Comparison of ENCODE assay signal across 31 cellular contexts in the genomic region with DNA sequence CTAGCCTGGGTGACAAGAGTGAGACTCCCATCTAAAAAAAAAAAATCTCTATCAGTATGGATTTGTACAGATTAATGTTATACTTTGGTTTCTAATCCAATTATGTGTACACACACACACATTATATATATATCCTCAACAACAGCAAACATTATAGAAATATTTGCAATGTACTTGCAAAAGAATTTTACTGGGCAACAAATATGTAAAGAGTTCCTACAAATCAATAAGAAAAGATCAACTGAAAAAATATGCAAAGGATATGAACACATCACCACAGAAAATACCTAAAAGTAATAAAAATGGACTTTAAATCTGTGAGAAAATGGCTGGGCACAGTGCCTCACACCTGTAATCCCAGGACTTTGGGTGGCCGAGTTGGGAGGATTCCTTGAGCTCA. TPM values are rescaled to one million over a fixed set of nuclear protein-coding genes. Genes with fewer than 3 reads are reported as not detected.
DNase-seq lines count a peak whose midpoint lies in the region; ATAC-seq, FAIRE-seq and TF ChIP-seq lines count a peak whose summit lies in the region.
"Had no signal": no experiment of that assay in that cellular context is flagged by ENCODE, and none has a peak within 500 bp of the region (broad histone marks: within the 10 kb centered on the region; RNA-seq: fewer than 3 reads in every experiment).

No MANE protein-coding gene starts in this region.

- H3K79me2 ChIP-seq in K562 (ENCODE audit: control insufficient read depth, insufficient read depth, low read length), result no peaks in the 10 kb centered on the region
- no peaks in the 10 kb centered on the region for H3K79me2 ChIP-seq in H1 (ENCODE audit: control insufficient read depth in 1 of 2, insufficient read depth in 2 of 2, low read length in 2 of 2)

- H3K18ac ChIP-seq in H1 (ENCODE audit: extremely low read depth, low read length), result no peak overlapping the region

- H2BK120ac ChIP-seq in H1 (replicated peaks; ENCODE audit: low read depth, low read length), result no peak overlapping the region

- no peak overlapping the region for H3K56ac ChIP-seq in H1 (replicated peaks; ENCODE audit: insufficient read length, low read depth, low read length)

- no peaks in the 10 kb centered on the region for H3K36me3 ChIP-seq in K562 (ENCODE audit: control insufficient read depth, insufficient read depth, low read length)
- H3K36me3 ChIP-seq in H1 (ENCODE audit: control insufficient read depth in 2 of 4, insufficient read depth in 4 of 4, low read length in 3 of 4), result no peaks in the 10 kb centered on the region
- H3K36me3 ChIP-seq: BE2C; BLaER1; BLaER1 treated with 17β-estradiol and CSF1 and Interleukin-3, amounts not matched to agents 10 nM and 100 nM had no signal

- H3K14ac ChIP-seq in H1 (ENCODE audit: insufficient read length), result no peak overlapping the region

- H3K4me1 ChIP-seq in K562 (replicated peaks in 1 of 2; ENCODE audit: control insufficient read depth in 2 of 2, insufficient read depth in 2 of 2, low read length in 2 of 2) (peaks cover 0 to under 1% of the 10 kb centered on the region in 2 experiments; a peak in 2 of 5 replicates), H1 (replicated peaks in 1 of 4; ENCODE audit: control insufficient read depth in 3 of 4, insufficient read depth in 4 of 4, low read length in 3 of 4) (no peaks in the 10 kb centered on the region)
- H3K4me1 ChIP-seq: A549, BE2C, Caco-2 had no signal

- DNase-seq in K562 (ENCODE audit: extremely low read depth in 1 of 4, low spot score in 3 of 4), result no peak
- DNase-seq in H1 (ENCODE audit: low read depth in 1 of 2, low spot score in 2 of 2), result no peak
- no peak for DNase-seq in NCI-H1930 (lab: John Stamatoyannopoulos, UW)
- DNase-seq in T1000 (lab: John Stamatoyannopoulos, UW), result no peak
- DNase-seq: 8988T; ACHN; AML-193; BE2C; C1 segment of cervical spinal cord; Caco-2; Calu3; CD4-positive, alpha-beta memory T cell; CD4-positive, alpha-beta T cell; CD4-positive, CD25-positive, alpha-beta regulatory T cell; CD8-positive, alpha-beta memory T cell; CD8-positive, alpha-beta T cell; COR-L47; DMS 273 treated with DMSO at 0.1 percent for 48 hours; DMS153; DMS53; DMS79; DMS79 treated with DMSO at 0.1 percent for 48 hours; DND-41; EL had no signal

- intact Hi-C loops in K562 (cut with micrococcal nuclease), result loop anchor here (10.0 kb wide), 1 partner anchor 379 kb away; the partner anchor contains the start of genes PIP5K1C and TJP3

- H2AFZ ChIP-seq in K562 (ENCODE audit: low read depth, low read length), result no peak overlapping the region
- H2AFZ ChIP-seq in H1 (ENCODE audit: low read length), result no peak overlapping the region

- H2BK20ac ChIP-seq in H1 (ENCODE audit: low read length), result no peak overlapping the region

- H3K4me2 ChIP-seq in K562 (ENCODE audit: insufficient read depth, low read length), result no peak overlapping the region
- no peak overlapping the region for H3K4me2 ChIP-seq in H1 (ENCODE audit: insufficient read depth in 1 of 2, low read depth in 2 of 2, low read length in 2 of 2)
- H3K4me2 ChIP-seq: A549; BLaER1; BLaER1 treated with 17β-estradiol and CSF1 and Interleukin-3, amounts not matched to agents 10 nM and 100 nM had no signal

- CTCF ChIA-PET in K562 (lab: Yijun Ruan, JAX; ENCODE audit: low intra/inter-chr PET ratio), result interaction anchor here (1.0 to 3.2 kb wide), 2 partner anchors 159 to 381 kb away, joined by 3 to 33 read pairs; no protein-coding TSS in a partner anchor
- CTCF ChIA-PET in H1 (lab: Charles Lee; ENCODE audit: partially characterized antibody), result interaction anchor here (0.7 to 6.3 kb wide), 18 partner anchors 12 to 192 kb away, joined by 3 to 45 read pairs (median 4); partner anchors contain the start of gene SMIM44

- POLR2A ChIA-PET in K562 (lab: Yijun Ruan, JAX) (no interaction called here), H1 (lab: Charles Lee; ENCODE audit: partially characterized antibody) (no interaction called here)

- H2BK12ac ChIP-seq in H1 (ENCODE audit: low read depth, low read length), result no peak overlapping the region

- H3K27ac ChIP-seq in K562 (ENCODE audit: extremely low read depth, low read depth, low read length) (no peak overlapping the region), H1 (ENCODE audit: low read depth, low read length) (no peak overlapping the region)
- H3K27ac ChIP-seq: 22Rv1; A549; BLaER1; BLaER1 treated with 17β-estradiol and CSF1 and Interleukin-3, amounts not matched to agents 10 nM and 100 nM; C4-2B had no signal

- H3K4me3 ChIP-seq in K562 (no peak overlapping the region), H1 (ENCODE audit: extremely low read depth in 1 of 4, insufficient read depth in 2 of 4, low read depth in 3 of 4, low read length in 4 of 4) (no peak overlapping the region)
- H3K4me3 ChIP-seq: A549; BLaER1; BLaER1 treated with 17β-estradiol and CSF1 and Interleukin-3, amounts not matched to agents 10 nM and 100 nM had no signal

- TF ChIP-seq EP300 in K562 (IDR thresholded peaks at IDR 0.05; ENCODE audit: low read length) (no peak), H1 (IDR thresholded peaks at IDR 0.05; ENCODE audit: borderline replicate concordance in 1 of 2, low read depth in 2 of 2, low read length in 2 of 2) (no peak)

- TF ChIP-seq CTCF in K562 (IDR thresholded peaks at IDR 0.05 in 2 of 3, conservative IDR thresholded peaks at IDR 0.05 in 1 of 3; ENCODE audit: insufficient read depth in 2 of 3, low read depth in 1 of 3, low read length in 3 of 3) (no peak), H1 (IDR thresholded peaks at IDR 0.05; ENCODE audit: control extremely low read depth in 1 of 3, insufficient read depth in 1 of 3, low read depth in 1 of 3, low read length in 3 of 3) (no peak)

- no peak for ATAC-seq in K562
- ATAC-seq: CD8-positive, alpha-beta T cell had no signal

- H3K27me3 ChIP-seq in K562 (ENCODE audit: control insufficient read depth in 2 of 2, insufficient read depth in 2 of 2, low read length in 2 of 2) (peaks cover 5 to 6% of the 10 kb centered on the region in 2 experiments; a peak in 3 of 5 replicates), H1 (replicated peaks in 1 of 4; ENCODE audit: control insufficient read depth in 3 of 4, extremely low read depth in 1 of 4, insufficient read depth in 3 of 4, low read length in 3 of 4) (no peaks in the 10 kb centered on the region; a peak in 1 of 7 replicates)
- H3K27me3 ChIP-seq: BLaER1 had no signal

- no peak overlapping the region for H2AK5ac ChIP-seq in H1 (ENCODE audit: low read depth, low read length)

- H4K5ac ChIP-seq in H1 (ENCODE audit: insufficient read length, low read depth, low read length), result no peak overlapping the region

- no peak for FAIRE-seq in K562 (lab: Jason Lieb, UNC)
- FAIRE-seq in H1 (lab: Jason Lieb, UNC), result no peak
- FAIRE-seq: A204.1, A549, D721Med had no signal

- no peak overlapping the region for H4K91ac ChIP-seq in H1 (replicated peaks; ENCODE audit: insufficient read length, low read length)

- in situ Hi-C loops in K562 (cut with MboI), result loop anchor here (5.0 to 10.0 kb wide), 2 partner anchors 147 to 379 kb away; partner anchors contain the start of genes PIP5K1C and TJP3

- peaks cover 11% of the 10 kb centered on the region; the same call in 1 of the 2 replicates for H3K23me2 ChIP-seq in H1 (ENCODE audit: low read depth, low read length)

- no TSS peak for BruUV-seq in K562 (replicated peaks; lab: Mats Ljungman, UMichigan)

- no peak overlapping the region for H2BK5ac ChIP-seq in H1 (ENCODE audit: low read depth, low read length)

- no peak overlapping the region for H3K4ac ChIP-seq in H1 (replicated peaks; ENCODE audit: insufficient read length, low read depth, low read length)

- no peaks in the 10 kb centered on the region for H3K79me1 ChIP-seq in H1 (ENCODE audit: low read depth, low read length)

- H3K9me1 ChIP-seq in K562 (ENCODE audit: control insufficient read depth, insufficient read depth, low read length), result no peaks in the 10 kb centered on the region

- H2BK15ac ChIP-seq in H1 (ENCODE audit: low read length), result no peak overlapping the region

- H3K9me3 ChIP-seq in K562 (replicated peaks; ENCODE audit: control insufficient read depth, insufficient read depth, low read depth, low read length), result no peaks in the 10 kb centered on the region; the same call in 1 of the 2 replicates
- H3K9me3 ChIP-seq in H1 (ENCODE audit: insufficient read depth in 2 of 2, low read depth in 1 of 2, low read length in 1 of 2), result no peaks in the 10 kb centered on the region
- H3K9me3 ChIP-seq: A549; BE2C; BLaER1; BLaER1 treated with 17β-estradiol and CSF1 and Interleukin-3, amounts not matched to agents 10 nM and 100 nM; Caco-2 had no signal

- TF ChIP-seq POLR2A in K562 (conservative IDR thresholded peaks at IDR 0.05) (no peak), H1 (IDR thresholded peaks at IDR 0.05; ENCODE audit: control extremely low read depth in 1 of 2, low read depth in 2 of 2, low read length in 2 of 2) (no peak)

- H3K9ac ChIP-seq in K562 (ENCODE audit: insufficient read depth in 1 of 2, low read depth in 2 of 2, low read length in 2 of 2), result no peak overlapping the region
- no peak overlapping the region for H3K9ac ChIP-seq in H1 (replicated peaks in 1 of 4; ENCODE audit: extremely low read depth in 1 of 4, low read depth in 3 of 4, low read length in 3 of 4)
- H3K9ac ChIP-seq: BLaER1; BLaER1 treated with 17β-estradiol and CSF1 and Interleukin-3, amounts not matched to agents 10 nM and 100 nM had no signal

- no peak overlapping the region for H3K23ac ChIP-seq in H1 (ENCODE audit: insufficient read length)

- H4K20me1 ChIP-seq in K562 (replicated peaks; ENCODE audit: control insufficient read depth, insufficient read depth, low read length) (peaks cover 5% of the 10 kb centered on the region; the same call in 1 of the 2 replicates), H1 (replicated peaks in 1 of 2; ENCODE audit: control insufficient read depth in 1 of 2, insufficient read depth in 2 of 2, low read length in 2 of 2) (peaks cover 0 to 8% of the 10 kb centered on the region in 2 experiments)
- H4K20me1 ChIP-seq: BLaER1; BLaER1 treated with 17β-estradiol and CSF1 and Interleukin-3, amounts not matched to agents 10 nM and 100 nM had no signal

- H4K8ac ChIP-seq in H1 (ENCODE audit: extremely low read depth, insufficient read depth, low read length), result no peak overlapping the region

- 29% methylated on average over 1 of the region's 1 CpG for WGBS in K562 (ENCODE audit: insufficient coverage, low coverage, missing lambda C conversion rate)
- WGBS in H1 (ENCODE audit: extremely low coverage in 1 of 2, insufficient coverage in 1 of 2, insufficient read length in 1 of 2, insufficient replicate concordance in 2 of 2, low coverage in 1 of 2, low lambda C conversion rate in 2 of 2, missing lambda C conversion rate in 1 of 2), 2 experiments, result 87% methylated on average over 1 of the region's 1 CpG; no CpG with 5 or more reads in 1 of the 2 experiments

- TF ChIP-seq RAD21 in K562 (CRISPR knock-in tag; conservative IDR thresholded peaks at IDR 0.05 in 1 of 2, IDR thresholded peaks at IDR 0.05 in 1 of 2) (no peak), H1 (IDR thresholded peaks at IDR 0.05 in 1 of 2, conservative IDR thresholded peaks at IDR 0.05 in 1 of 2; ENCODE audit: low read depth in 2 of 2, low read length in 2 of 2) (no peak)

RNA-seq across cellular contexts. Expression of gene NFIC, which starts 40.9 kb away (rescaled TPM):
- 66.4 and 156 TPM in 2 replicates for total RNA-seq in K562 (2011; cell fraction: chromatin; rRNA removed; ENCODE audit: low replicate concordance)
- total RNA-seq in K562 (2011; cell fraction: nucleolus; rRNA removed), result 56.2 and 56.5 TPM in 2 replicates
- total RNA-seq in K562 (2011; cell fraction: nucleoplasm; rRNA removed), result 46.9 and 54.0 TPM in 2 replicates
- total RNA-seq in K562 (2014; rRNA removed) (14.1 and 15.7 TPM in 2 replicates), K562 (2014; rRNA removed; fragmentation: Illumina TruSeq; extraction: Trizol) (3.0 and 3.7 TPM in 2 replicates), K562 (2015; rRNA removed; fragmentation: Illumina TruSeq; extraction: Trizol) (6.9 and 8.4 TPM in 2 replicates), K562 (2021) (57.3 and 62.1 TPM in 2 replicates)
- polyA plus RNA-seq in K562 (2011; rRNA removed) (2.0 and 2.9 TPM in 2 replicates), K562 (2014; fragmentation: Illumina TruSeq; extraction: Trizol) (17.2 and 26.2 TPM in 2 replicates), K562 (2014; fragmentation: Nextera tagmentation; extraction: Ambion mirVana) (under 1 TPM; 0.71 to 0.99 TPM), K562 (2014; rRNA removed) (14.1 and 15.9 TPM in 2 replicates), H1 (2011; rRNA removed) (0.56 and 0.82 TPM in 2 replicates)
- polyA plus RNA-seq in K562 (2011; cell fraction: cytosol; rRNA removed), result 1.8 and 2.6 TPM in 2 replicates
- polyA plus RNA-seq in K562 (2011; cell fraction: nucleus; rRNA removed), result 13.2 and 19.2 TPM in 2 replicates
- polyA plus RNA-seq in K562 (2012), result 20.3 and 20.4 TPM in 2 replicates
- polyA minus RNA-seq in K562 (2011; rRNA and poly(A)+ RNA removed), result 4.0 and 4.7 TPM in 2 replicates
- 14.5 and 19.9 TPM in 2 replicates for polyA minus RNA-seq in K562 (2011; cell fraction: cytosol; rRNA and poly(A)+ RNA removed)
- polyA minus RNA-seq in K562 (2011; cell fraction: nucleus; rRNA and poly(A)+ RNA removed), result 16.6 and 19.5 TPM in 2 replicates
- total RNA-seq in H1 (2021; fragmentation: NEBNext Ultra II Directional; extraction: Animal tissue kit (Norgen Biotek cat#: 25700)), result 2.6 and 3.2 TPM in 2 replicates
- polyA plus RNA-seq in H1 (2011; cell fraction: cytosol; rRNA removed), result 0.35 TPM
- 0.88 TPM for polyA plus RNA-seq in H1 (2011; cell fraction: nucleus; rRNA removed)
- polyA plus RNA-seq in H1 (2012, experiment 1 of 2), result 2.1 to 4.3 TPM (median 3.5 TPM) in 4 replicates
- polyA plus RNA-seq in H1 (2012, experiment 2 of 2), result 2.9 TPM
- polyA plus RNA-seq in H1 (2013, experiment 1 of 2), result 6.0 TPM
- 5.3 TPM for polyA plus RNA-seq in H1 (2013, experiment 2 of 2)
- 0.34 and 0.41 TPM in 2 replicates for polyA minus RNA-seq in H1 (2011; rRNA and poly(A)+ RNA removed)
- 1.2 TPM for polyA minus RNA-seq in H1 (2011; cell fraction: cytosol; rRNA and poly(A)+ RNA removed)
- polyA minus RNA-seq in H1 (2011; cell fraction: nucleus; rRNA and poly(A)+ RNA removed), result 1.6 TPM
